In genomic region chr3:4311496-4311895, GRCh38 we compare ENCODE assay signal across 1 cellular context.
TF ChIP-seq lines count a peak whose summit lies in the region.

No MANE protein-coding gene starts in this region.

TF ChIP-seq in GM23338, 12 proteins besides CTCF, POLR2A, EP300 and RAD21 (continued from another document):
- TF ChIP-seq, protein P1, sequence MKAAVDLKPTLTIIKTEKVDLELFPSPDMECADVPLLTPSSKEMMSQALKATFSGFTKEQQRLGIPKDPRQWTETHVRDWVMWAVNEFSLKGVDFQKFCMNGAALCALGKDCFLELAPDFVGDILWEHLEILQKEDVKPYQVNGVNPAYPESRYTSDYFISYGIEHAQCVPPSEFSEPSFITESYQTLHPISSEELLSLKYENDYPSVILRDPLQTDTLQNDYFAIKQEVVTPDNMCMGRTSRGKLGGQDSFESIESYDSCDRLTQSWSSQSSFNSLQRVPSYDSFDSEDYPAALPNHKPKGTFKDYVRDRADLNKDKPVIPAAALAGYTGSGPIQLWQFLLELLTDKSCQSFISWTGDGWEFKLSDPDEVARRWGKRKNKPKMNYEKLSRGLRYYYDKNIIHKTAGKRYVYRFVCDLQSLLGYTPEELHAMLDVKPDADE (IDR thresholded peaks at IDR 0.05) = no peak
- TF ChIP-seq STAT1 (IDR thresholded peaks at IDR 0.05; ENCODE audit: unreplicated experiment) (no peak), EZH2 (IDR thresholded peaks at IDR 0.05; ENCODE audit: low read depth, unreplicated experiment) (no peak), JUNB (IDR thresholded peaks at IDR 0.05; ENCODE audit: unreplicated experiment) (no peak), EZH2phosphoT487 (IDR thresholded peaks at IDR 0.05; ENCODE audit: unreplicated experiment) (no peak), NANOG (IDR thresholded peaks at IDR 0.05; ENCODE audit: borderline replicate concordance) (no peak)
TF ChIP-seq in GM23338: peak in this region for 0.
